Comparison of ENCODE assay signal across 14 cellular contexts in the genomic region with DNA sequence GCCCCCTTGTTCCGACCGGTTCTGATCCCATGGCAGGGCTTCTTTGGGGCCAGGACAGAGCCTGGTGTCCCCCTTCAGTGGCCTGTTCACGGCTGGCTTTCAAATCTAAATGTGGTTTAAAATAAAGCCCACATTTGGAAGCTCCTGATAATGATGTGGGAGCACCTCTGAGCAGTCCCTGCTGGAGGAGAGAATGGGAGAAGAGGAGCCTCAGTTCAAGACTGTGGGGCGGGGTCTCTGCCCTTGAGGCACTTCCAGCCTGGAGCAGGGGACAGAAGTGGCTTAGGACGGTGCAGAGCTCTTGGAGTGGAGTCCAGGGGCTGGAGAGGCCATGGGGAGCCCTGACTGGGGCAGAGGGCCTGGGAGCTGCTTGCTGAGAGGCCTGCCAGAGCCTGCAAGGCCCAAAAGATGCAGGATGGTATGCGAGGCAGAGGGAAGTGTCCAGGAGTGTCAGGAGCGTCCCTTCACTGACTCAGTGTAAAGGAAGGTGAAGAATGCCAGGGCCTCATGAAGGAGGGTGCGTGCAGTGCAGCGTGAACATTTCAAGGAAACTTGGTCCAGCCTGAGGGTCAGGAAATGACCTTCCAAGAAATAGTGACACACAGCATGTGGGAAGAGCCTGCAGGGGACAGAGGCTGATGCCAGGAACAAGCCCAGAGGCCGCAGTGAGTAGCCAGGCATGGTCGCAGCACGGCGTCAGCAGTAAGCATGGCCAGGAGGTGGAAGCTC. TPM values are rescaled to one million over a fixed set of nuclear protein-coding genes. Genes with fewer than 3 reads are reported as not detected.
DNase-seq lines count a peak whose midpoint lies in the region; ATAC-seq and TF ChIP-seq lines count a peak whose summit lies in the region.
"Had no signal": no experiment of that assay in that cellular context is flagged by ENCODE, and none has a peak within 500 bp of the region (broad histone marks: within the 10 kb centered on the region; RNA-seq: fewer than 3 reads in every experiment).

No MANE protein-coding gene starts in this region.

- peaks cover 9% of the 10 kb centered on the region for H3K36me3 ChIP-seq in cardiac muscle cell
- peaks cover 28% of the 10 kb centered on the region for H3K36me3 ChIP-seq in adipocyte (ENCODE audit: control insufficient read depth, insufficient read depth, low read length, severe bottlenecking)
- H3K36me3 ChIP-seq in upper lobe of right lung = peaks cover 47% of the 10 kb centered on the region

- H3K4me1 ChIP-seq in cardiac muscle cell (ENCODE audit: low read depth) (peaks cover 3% of the 10 kb centered on the region), adipocyte (ENCODE audit: control insufficient read depth, insufficient read depth, low read length) (peaks cover 10% of the 10 kb centered on the region), upper lobe of right lung (no peaks in the 10 kb centered on the region)
- H3K4me1 ChIP-seq: left ventricle myocardium inferior had no signal

- H3K9ac ChIP-seq in adipocyte (ENCODE audit: low read length) = peak overlapping the region; percentile 60

- H3K27ac ChIP-seq in cardiac muscle cell (peak overlapping the region; percentile 22), upper lobe of right lung (no peak overlapping the region)
- H3K27ac ChIP-seq: left ventricle myocardium inferior had no signal

- DNase-seq in cardiac muscle cell (ENCODE audit: low read depth in 1 of 2, low spot score in 1 of 2) = peak in 1 of 2 donors; percentile 58
- no peak for DNase-seq in Right ventricle myocardium superior
- DNase-seq in adipocyte (ENCODE audit: low read depth) = peak; percentile 86
- DNase-seq in glomerular visceral epithelial cell (ENCODE audit: extremely low spot score) = peak; percentile 93
- no peak for DNase-seq in upper lobe of right lung
- no peak for DNase-seq in stimulated activated CD8-positive, alpha-beta memory T cell treated with anti-CD3 and anti-CD28 coated beads, Interleukin-4, amount 100 ng/mL, for 48 hours
- DNase-seq: activated T-cell treated with anti-CD3 and anti-CD28 coated beads, Interleukin-2, amount 50 U/mL, for 4 hours; AML-193; left ventricle myocardium inferior; NCI-H510A treated with DMSO at 0.1 percent for 48 hours had no signal

- ATAC-seq in Right ventricle myocardium superior (ENCODE audit: poor library complexity) (no peak), upper lobe of right lung (peak; percentile 44), HG03108 (IDR thresholded peaks at IDR 0.05; ENCODE audit: unreplicated experiment) (no peak), GM19351 (IDR thresholded peaks at IDR 0.05; ENCODE audit: unreplicated experiment) (no peak)
- ATAC-seq: activated T-cell treated with anti-CD3 and anti-CD28 coated beads, Interleukin-2, amount 50 U/mL, for 4 hours; sciatic nerve; stimulated activated memory B cell treated with anti-CD40 and anti-IgM and Interleukin-4, amounts not matched to agents 10 μg/mL and 1 μg/mL and 100 μg/mL, for 72 hours had no signal

- TF ChIP-seq CTCF in cardiac muscle cell (IDR thresholded peaks at IDR 0.05; ENCODE audit: low read depth, low read length) = no peak
- no peak for TF ChIP-seq CTCF in upper lobe of right lung (IDR thresholded peaks at IDR 0.05)

- H3K9me3 ChIP-seq in cardiac muscle cell (ENCODE audit: low read depth) (no peaks in the 10 kb centered on the region), adipocyte (ENCODE audit: control insufficient read depth, low read length) (no peaks in the 10 kb centered on the region), upper lobe of right lung (no peaks in the 10 kb centered on the region)
- H3K9me3 ChIP-seq: left ventricle myocardium inferior had no signal

- H3K4me3 ChIP-seq in cardiac muscle cell = no peak overlapping the region
- H3K4me3 ChIP-seq in adipocyte (ENCODE audit: low read length) = no peak overlapping the region
- H3K4me3 ChIP-seq in upper lobe of right lung = no peak overlapping the region
- H3K4me3 ChIP-seq: left ventricle myocardium inferior had no signal

- intact Hi-C loops in Right ventricle myocardium superior (cut with DNase I) = no loop called here
- intact Hi-C loops in upper lobe of right lung (cut with DNase I) = no loop called here

- no peaks in the 10 kb centered on the region for H3K27me3 ChIP-seq in cardiac muscle cell
- H3K27me3 ChIP-seq in adipocyte (replicated peaks; ENCODE audit: control insufficient read depth, insufficient read depth, low read length) = no peaks in the 10 kb centered on the region
- no peaks in the 10 kb centered on the region for H3K27me3 ChIP-seq in upper lobe of right lung

RNA-seq across cellular contexts. Expression of gene TADA2B, which starts 21.1 kb away (rescaled TPM):
- total RNA-seq in cardiac muscle cell (21.3 and 29.0 TPM in 2 replicates), Right ventricle myocardium superior (35.5 TPM), upper lobe of right lung (23.2 TPM)
- polyA plus RNA-seq in cardiac muscle cell = 21.5 and 22.0 TPM in 2 replicates

RNA-seq across cellular contexts. Expression of gene GRPEL1, which starts 45.8 kb away (rescaled TPM):
- total RNA-seq in cardiac muscle cell = 21.2 and 24.0 TPM in 2 replicates
- polyA plus RNA-seq in cardiac muscle cell = 57.8 and 58.8 TPM in 2 replicates
- total RNA-seq in Right ventricle myocardium superior = 60.2 TPM
- 27.8 TPM for total RNA-seq in upper lobe of right lung

Comparison
In these comparisons a context has a peak if more than half of its experiments do, and no peak if none do; other contexts are left out.
1. DNase-seq: peak in adipocyte (single experiment) and glomerular visceral epithelial cell (single experiment); none in Right ventricle myocardium superior (single experiment), upper lobe of right lung (single experiment) and stimulated activated CD8-positive, alpha-beta memory T cell treated with anti-CD3 and anti-CD28 coated beads, Interleukin-4, amount 100 ng/mL, for 48 hours (single experiment).